Comparison of ENCODE assay signal across 10 cellular contexts in genomic region chr4:169229571-169230028, GRCh38. TPM values are rescaled to one million over a fixed set of nuclear protein-coding genes. Genes with fewer than 3 reads are reported as not detected.
A peak's percentile ranks its signal among the peaks of the same experiment; 100 is the strongest.
DNase-seq lines count a peak whose midpoint lies in the region; ATAC-seq and TF ChIP-seq lines count a peak whose summit lies in the region.
"Had no signal": no experiment of that assay in that cellular context is flagged by ENCODE, and none has a peak within 500 bp of the region (broad histone marks: within the 10 kb centered on the region; RNA-seq: fewer than 3 reads in every experiment).

No MANE protein-coding gene starts in this region.

- ATAC-seq in heart left ventricle (peak; percentile 34 to 97 (median 79)), upper lobe of left lung (ENCODE audit: low FRiP score in 2 of 2) (peak; percentile 79 to 91), HG03175 (IDR thresholded peaks at IDR 0.05; ENCODE audit: unreplicated experiment) (no peak)

- WGBS in heart left ventricle, 4 donors, result 36 to 53% (median 52%) methylated on average over 4 to 6 of the region's 6 CpGs
- WGBS in upper lobe of left lung, 2 donors, result 41% methylated on average over 6 of the region's 6 CpGs

- intact Hi-C loops in heart left ventricle (cut with DNase I), result no loop called here

- TF ChIP-seq EP300 in upper lobe of left lung (IDR thresholded peaks at IDR 0.05), result no peak

- no peak overlapping the region for H3K4me3 ChIP-seq in heart left ventricle
- no peak overlapping the region for H3K4me3 ChIP-seq in upper lobe of left lung
- H3K4me3 ChIP-seq: BLaER1 had no signal

- H3K27me3 ChIP-seq in heart left ventricle (no peaks in the 10 kb centered on the region), upper lobe of left lung (no peaks in the 10 kb centered on the region)
- H3K27me3 ChIP-seq: BLaER1 had no signal

- POLR2A ChIA-PET in HEK293T (lab: Yijun Ruan, JAX), result no interaction called here

- no peaks in the 10 kb centered on the region for H3K36me3 ChIP-seq in heart left ventricle
- no peaks in the 10 kb centered on the region for H3K36me3 ChIP-seq in upper lobe of left lung

- H3K27ac ChIP-seq in heart left ventricle, result peak overlapping the region in 2 of 12 donors; percentile 29 to 46
- peak overlapping the region in 2 of 4 donors; percentile 36 to 45 for H3K27ac ChIP-seq in upper lobe of left lung
- H3K27ac ChIP-seq: BLaER1 had no signal

- DNase-seq in NCI-H1105 treated with DMSO at 0.1 percent for 48 hours (lab: John Stamatoyannopoulos, UW) (peak; percentile 54), NCI-H1105 (lab: John Stamatoyannopoulos, UW) (no peak), SIG-M5 treated with dmso at 0.1 percent for 504 hours (lab: John Stamatoyannopoulos, UW; ENCODE audit: unreplicated experiment) (peak; percentile 52), heart left ventricle (peak in 1 of 5 donors; percentile 53), upper lobe of left lung (no peak), amygdala (lab: John Stamatoyannopoulos, UW) (no peak), HEK293T (ENCODE audit: extremely low spot score) (no peak)
- DNase-seq: activated CD4-positive, alpha-beta T cell treated with anti-CD3 and anti-CD28 coated beads for 48 hours had no signal

- CTCF ChIA-PET in HEK293T (lab: Yijun Ruan, JAX), result no interaction called here

- H3K4me1 ChIP-seq in heart left ventricle (peaks cover 0 to 29% (median 18%) of the 10 kb centered on the region in 12 donors), upper lobe of left lung (peaks cover 7 to 25% (median 21%) of the 10 kb centered on the region in 4 donors)

- H3K9me3 ChIP-seq in heart left ventricle, result no peaks in the 10 kb centered on the region
- no peaks in the 10 kb centered on the region for H3K9me3 ChIP-seq in upper lobe of left lung
- H3K9me3 ChIP-seq: BLaER1 had no signal

- no peak for TF ChIP-seq POLR2A in heart left ventricle (IDR thresholded peaks at IDR 0.05)
- no peak for TF ChIP-seq POLR2A in upper lobe of left lung (IDR thresholded peaks at IDR 0.05)

- TF ChIP-seq CTCF in heart left ventricle (IDR thresholded peaks at IDR 0.05), result no peak
- TF ChIP-seq CTCF in upper lobe of left lung (IDR thresholded peaks at IDR 0.05), result no peak

TF ChIP-seq in HEK293T, 16 proteins besides CTCF, POLR2A, EP300 and RAD21:
- no peak for TF ChIP-seq SP1 (IDR thresholded peaks at IDR 0.05)
- no peak for TF ChIP-seq ARNT (IDR thresholded peaks at IDR 0.05)
- TF ChIP-seq, protein P1, sequence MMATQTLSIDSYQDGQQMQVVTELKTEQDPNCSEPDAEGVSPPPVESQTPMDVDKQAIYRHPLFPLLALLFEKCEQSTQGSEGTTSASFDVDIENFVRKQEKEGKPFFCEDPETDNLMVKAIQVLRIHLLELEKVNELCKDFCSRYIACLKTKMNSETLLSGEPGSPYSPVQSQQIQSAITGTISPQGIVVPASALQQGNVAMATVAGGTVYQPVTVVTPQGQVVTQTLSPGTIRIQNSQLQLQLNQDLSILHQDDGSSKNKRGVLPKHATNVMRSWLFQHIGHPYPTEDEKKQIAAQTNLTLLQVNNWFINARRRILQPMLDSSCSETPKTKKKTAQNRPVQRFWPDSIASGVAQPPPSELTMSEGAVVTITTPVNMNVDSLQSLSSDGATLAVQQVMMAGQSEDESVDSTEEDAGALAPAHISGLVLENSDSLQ (IDR thresholded peaks at IDR 0.05), result no peak
- no peak for TF ChIP-seq ZNF384 (IDR thresholded peaks at IDR 0.05)
- TF ChIP-seq FOXM1 (IDR thresholded peaks at IDR 0.05; ENCODE audit: borderline replicate concordance), result no peak
- no peak for TF ChIP-seq FOXA1 (IDR thresholded peaks at IDR 0.05)
- no peak for TF ChIP-seq L3MBTL2 (conservative IDR thresholded peaks at IDR 0.05)
- TF ChIP-seq FOXK2 (IDR thresholded peaks at IDR 0.05), result no peak
- TF ChIP-seq ELF4 (IDR thresholded peaks at IDR 0.05), result no peak
- no peak for TF ChIP-seq TARDBP (IDR thresholded peaks at IDR 0.05)
- TF ChIP-seq HDGF (IDR thresholded peaks at IDR 0.05; ENCODE audit: borderline replicate concordance), result no peak
- no peak for TF ChIP-seq SUZ12 (IDR thresholded peaks at IDR 0.05)
- TF ChIP-seq NFRKB (IDR thresholded peaks at IDR 0.05), result no peak
- no peak for TF ChIP-seq LEF1 (IDR thresholded peaks at IDR 0.05; ENCODE audit: borderline replicate concordance)
- TF ChIP-seq CTBP1 (IDR thresholded peaks at IDR 0.05; ENCODE audit: borderline replicate concordance), result no peak
TF ChIP-seq in HEK293T: peak in this region for 0.

RNA-seq across cellular contexts. Expression of gene SH3RF1, which starts 41.2 kb away (rescaled TPM):
- total RNA-seq in heart left ventricle (10 to 100 TPM in 5 of 9 donors, 1 to 10 TPM in 4; 7.1 to 17.2 (median 10.2) TPM), upper lobe of left lung (10 to 100 TPM; 27.1 to 38.7 (median 34.3) TPM)
- 1 to 10 TPM; 1.7 to 6.6 TPM for polyA plus RNA-seq in heart left ventricle

Comparison
In these comparisons a context has a peak if more than half of its experiments do, and no peak if none do; other contexts are left out.
1. DNase-seq: peak in NCI-H1105 treated with DMSO at 0.1 percent for 48 hours (single experiment) and SIG-M5 treated with dmso at 0.1 percent for 504 hours (single experiment); none in NCI-H1105 (single experiment), upper lobe of left lung (0 of 2), amygdala (0 of 56) and HEK293T (single experiment).